ENCODE assay signal across 26 cellular contexts in the genomic region with DNA sequence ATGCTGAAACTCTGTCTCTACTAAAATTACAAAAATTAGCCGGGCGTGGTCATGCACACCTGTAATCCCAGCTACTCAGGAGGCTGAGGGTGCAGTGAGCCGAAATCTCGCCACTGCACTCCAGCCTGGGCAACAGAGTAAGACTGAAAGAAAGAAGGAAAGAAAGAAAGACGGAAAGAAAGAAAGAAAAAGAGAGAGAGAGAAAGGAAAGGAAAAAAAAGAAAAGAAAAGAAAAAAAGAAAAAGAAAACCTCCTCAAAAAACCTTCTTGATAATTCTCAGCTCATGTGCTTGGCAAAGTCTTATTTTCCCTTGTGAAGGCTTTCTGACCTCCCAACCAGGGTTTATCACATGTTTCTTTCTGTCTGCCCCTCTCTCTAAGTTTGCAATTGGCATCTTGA. TPM values are rescaled to one million over a fixed set of nuclear protein-coding genes. Genes with fewer than 3 reads are reported as not detected.
A peak's percentile ranks its signal among the peaks of the same experiment; 100 is the strongest.
DNase-seq lines count a peak whose midpoint lies in the region; ATAC-seq and TF ChIP-seq lines count a peak whose summit lies in the region.
"Had no signal": no experiment of that assay in that cellular context is flagged by ENCODE, and none has a peak within 500 bp of the region (broad histone marks: within the 10 kb centered on the region; RNA-seq: fewer than 3 reads in every experiment).

No MANE protein-coding gene starts in this region.

- peak overlapping the region; percentile 53 for H3K27ac Mint-ChIP-seq in neural crest cell (ENCODE audit: unreplicated experiment)
- H3K27ac Mint-ChIP-seq: activated CD8-positive, alpha-beta T cell treated with anti-CD3 and anti-CD28 coated beads for 36 hours; activated naive CD8-positive, alpha-beta T cell; activated T-helper 2 cell treated with anti-CD3 and anti-CD28 coated beads, Interferon-gamma antibody, Interleukin-2, Interleukin-4, amounts not matched to agents 10 μg/mL and 5 μg/mL and 100 μg/mL, durations not matched to agents 14 hours and 24 hours and 36 hours; progenitor cell of endocrine pancreas had no signal

- ATAC-seq in GM21737 (IDR thresholded peaks at IDR 0.05; ENCODE audit: unreplicated experiment), result no peak
- ATAC-seq: mucosa of descending colon had no signal

- WGBS in tibial nerve, 2 donors, result 82 to 83% methylated on average over 5 of the region's 5 CpGs

- TF ChIP-seq POLR2A in tibial nerve (IDR thresholded peaks at IDR 0.05), result no peak

- peaks cover 7% of the 10 kb centered on the region for H3K36me3 Mint-ChIP-seq in neural crest cell (ENCODE audit: low read depth)
- H3K36me3 Mint-ChIP-seq: activated naive CD8-positive, alpha-beta T cell had no signal

- H3K4me1 Mint-ChIP-seq in neural crest cell, result peaks cover 41% of the 10 kb centered on the region

- H3K27me3 Mint-ChIP-seq in neural crest cell (ENCODE audit: low read depth), result peaks cover 22% of the 10 kb centered on the region
- H3K27me3 Mint-ChIP-seq: progenitor cell of endocrine pancreas had no signal

- H3K27me3 ChIP-seq in SJCRH30, result no peaks in the 10 kb centered on the region
- H3K27me3 ChIP-seq in tibial nerve, result no peaks in the 10 kb centered on the region

- H3K27ac ChIP-seq in SJCRH30 (peak overlapping the region; percentile 53), coronary artery (no peak overlapping the region), tibial nerve (peak overlapping the region; percentile 56 to 95 (median 80))
- H3K27ac ChIP-seq: RWPE1 had no signal

- no peak overlapping the region for H3K4me3 Mint-ChIP-seq in neural crest cell
- H3K4me3 Mint-ChIP-seq: activated CD8-positive, alpha-beta T cell treated with anti-CD3 and anti-CD28 coated beads for 36 hours; activated naive CD8-positive, alpha-beta T cell had no signal

- no peak for TF ChIP-seq CTCF in coronary artery (IDR thresholded peaks at IDR 0.05)
- TF ChIP-seq CTCF in neural crest cell (conservative IDR thresholded peaks at IDR 0.05), result no peak
- TF ChIP-seq CTCF in tibial nerve (IDR thresholded peaks at IDR 0.05), result no peak

- H3K36me3 ChIP-seq in SJCRH30, result no peaks in the 10 kb centered on the region
- peaks cover 0 to 12% (median 0%) of the 10 kb centered on the region in 3 donors for H3K36me3 ChIP-seq in tibial nerve

- DNase-seq in SJCRH30 (no peak), coronary artery (ENCODE audit: low spot score) (no peak), neural crest cell (ENCODE audit: low read depth, low spot score) (no peak), tibial nerve (ENCODE audit: low spot score in 2 of 2) (no peak), inferior parietal cortex (ENCODE audit: extremely low spot score) (no peak), NCI-H526 treated with DMSO at 0.1 percent for 48 hours (lab: John Stamatoyannopoulos, UW) (no peak)
- DNase-seq: aorta; C1 segment of cervical spinal cord; caudate nucleus; dermis blood vessel endothelial cell; GF-D8; islet precursor cell; KG1; mucosa of descending colon; NCI-H1417 treated with DMSO at 0.1 percent for 48 hours; NCI-H226; stimulated activated naive CD8-positive, alpha-beta T cell treated with anti-CD3 and anti-CD28 coated beads, Interleukin-15, Interleukin-2, amounts not matched to agents 100 U/mL and 50 U/mL, for 24 hours; T-helper 2 cell; trophoblast cell had no signal

- H3K9me3 Mint-ChIP-seq in neural crest cell, result no peaks in the 10 kb centered on the region
- H3K9me3 Mint-ChIP-seq: activated CD8-positive, alpha-beta T cell treated with anti-CD3 and anti-CD28 coated beads for 36 hours; activated T-helper 2 cell treated with anti-CD3 and anti-CD28 coated beads, Interferon-gamma antibody, Interleukin-2, Interleukin-4, amounts not matched to agents 10 μg/mL and 5 μg/mL and 100 μg/mL, durations not matched to agents 14 hours and 24 hours and 36 hours had no signal

- TF ChIP-seq EP300 in tibial nerve (IDR thresholded peaks at IDR 0.05), result no peak

- H3K9me3 ChIP-seq in SJCRH30 (replicated peaks) (no peaks in the 10 kb centered on the region), tibial nerve (no peaks in the 10 kb centered on the region)
- H3K9me3 ChIP-seq: mucosa of descending colon had no signal

- H3K4me1 ChIP-seq in SJCRH30, result peaks cover 15% of the 10 kb centered on the region
- H3K4me1 ChIP-seq in tibial nerve, result peaks cover 0 to 77% (median 10%) of the 10 kb centered on the region in 4 donors

- H3K4me3 ChIP-seq in SJCRH30, result no peak overlapping the region
- peak overlapping the region; percentile 28 for H3K4me3 ChIP-seq in coronary artery
- H3K4me3 ChIP-seq in tibial nerve, result no peak overlapping the region
- H3K4me3 ChIP-seq: mucosa of descending colon had no signal

RNA-seq across cellular contexts. Expression of a gene that starts 7.3 kb away (rescaled TPM):
- total RNA-seq in SJCRH30 (2014; rRNA removed; shearing (Covaris generic)), result 27.4 and 29.6 TPM in 2 replicates
- total RNA-seq in neural crest cell (88.7 and 90.3 TPM in 2 replicates), tibial nerve (100 to 1,000 TPM; 192 to 321 (median 215) TPM)
- total RNA-seq: HT-29 had no signal

Comparison
In these comparisons a context has a peak if more than half of its experiments do, and no peak if none do; other contexts are left out.
1. H3K27ac ChIP-seq: peak in SJCRH30 (single experiment) and tibial nerve (4 of 4); none in coronary artery (0 of 2).